9 cellular contexts compared by ENCODE assay signal in genomic region chr12:70609203-70609602, GRCh38. TPM values are rescaled to one million over a fixed set of nuclear protein-coding genes. Genes with fewer than 3 reads are reported as not detected.
DNase-seq lines count a peak whose midpoint lies in the region; ATAC-seq and TF ChIP-seq lines count a peak whose summit lies in the region.
"Had no signal": no experiment of that assay in that cellular context is flagged by ENCODE, and none has a peak within 500 bp of the region (broad histone marks: within the 10 kb centered on the region; RNA-seq: fewer than 3 reads in every experiment).

No MANE protein-coding gene starts in this region.

- H3K36me3 ChIP-seq in lung (ENCODE audit: control insufficient read depth in 2 of 2, insufficient read depth in 2 of 2, low read length in 2 of 2) (no peaks in the 10 kb centered on the region), transverse colon (no peaks in the 10 kb centered on the region)

- no peak for ATAC-seq in activated T-cell treated with anti-CD3 and anti-CD28 coated beads, Interleukin-2, amount 50 U/mL, for 72 hours (replicated peaks in 1 of 2)
- no peak for ATAC-seq in lung (ENCODE audit: insufficient read depth, low FRiP score)

- H3K9me3 ChIP-seq in lung (ENCODE audit: control insufficient read depth in 2 of 2, insufficient read depth in 1 of 2, low read length in 1 of 2) = no peaks in the 10 kb centered on the region
- no peaks in the 10 kb centered on the region for H3K9me3 ChIP-seq in transverse colon

- peaks cover 0 to 6% of the 10 kb centered on the region in 2 donors for H3K4me1 ChIP-seq in lung (ENCODE audit: control insufficient read depth in 2 of 2, insufficient read depth in 2 of 2, low read length in 2 of 2)
- peaks cover 0 to 22% (median 2%) of the 10 kb centered on the region in 4 donors for H3K4me1 ChIP-seq in transverse colon

- H3K4me1 Mint-ChIP-seq in activated T-cell treated with anti-CD3 and anti-CD28 coated beads, Interleukin-2, amount 50 U/mL, for 72 hours (ENCODE audit: low read depth) = peaks cover 5% of the 10 kb centered on the region
- peaks cover 11% of the 10 kb centered on the region for H3K4me1 Mint-ChIP-seq in chondrocyte (ENCODE audit: low read depth)

- in situ Hi-C loops in transverse colon (cut with MboI; ENCODE audit: low pct_ligation_motif_present in 1 of 4, low pct_unique_long_range_greater_than_20kb in 1 of 4, low sequenced_read_pairs in 3 of 4) = no loop called here

- no peaks in the 10 kb centered on the region for H3K27me3 ChIP-seq in lung (ENCODE audit: control insufficient read depth, insufficient read depth)
- peaks cover 23% of the 10 kb centered on the region for H3K27me3 ChIP-seq in transverse colon

- no peak for DNase-seq in activated T-cell treated with anti-CD3 and anti-CD28 coated beads, Interleukin-2, amount 50 U/mL, for 72 hours
- no peak for DNase-seq in activated T-cell treated with anti-CD3 and anti-CD28 coated beads, Interleukin-2, amount 50 U/mL, for 1 hour
- no peak for DNase-seq in chondrocyte (ENCODE audit: low spot score)
- no peak for DNase-seq in lung (ENCODE audit: low spot score)
- no peak for DNase-seq in transverse colon
- no peak for DNase-seq in NCI-H748 (lab: John Stamatoyannopoulos, UW; ENCODE audit: unreplicated experiment)
- no peak for DNase-seq in CD1c-positive myeloid dendritic cell (ENCODE audit: extremely low spot score)
- DNase-seq in RPMI8226 = no peak
- DNase-seq: NCI-H446 treated with DMSO at 0.1 percent for 48 hours had no signal

- TF ChIP-seq POLR2A in transverse colon (IDR thresholded peaks at IDR 0.05) = no peak

- peak overlapping the region; percentile 20 to 62 for H3K4me3 Mint-ChIP-seq in activated T-cell treated with anti-CD3 and anti-CD28 coated beads, Interleukin-2, amount 50 U/mL, for 72 hours
- peak overlapping the region; percentile 76 for H3K4me3 Mint-ChIP-seq in chondrocyte (ENCODE audit: unreplicated experiment)

- peaks cover 0 to 4% of the 10 kb centered on the region in 2 donors for H3K36me3 Mint-ChIP-seq in activated T-cell treated with anti-CD3 and anti-CD28 coated beads, Interleukin-2, amount 50 U/mL, for 72 hours (ENCODE audit: insufficient read depth in 2 of 2)
- H3K36me3 Mint-ChIP-seq in chondrocyte (ENCODE audit: low read depth) = peaks cover 2% of the 10 kb centered on the region

- TF ChIP-seq CTCF in chondrocyte (IDR thresholded peaks at IDR 0.05) (no peak), lung (IDR thresholded peaks at IDR 0.05; ENCODE audit: control extremely low read depth, extremely low read depth) (no peak), transverse colon (IDR thresholded peaks at IDR 0.05) (no peak)

- intact Hi-C loops in transverse colon (cut with DNase I; ENCODE audit: low total_unique reads) = no loop called here

- H3K4me3 ChIP-seq in lung = peak overlapping the region; percentile 46
- H3K4me3 ChIP-seq in transverse colon = peak overlapping the region in 3 of 4 donors; percentile 57 to 72 (median 63)

- peaks cover 50% of the 10 kb centered on the region for H3K27me3 Mint-ChIP-seq in activated T-cell treated with anti-CD3 and anti-CD28 coated beads, Interleukin-2, amount 50 U/mL, for 72 hours (ENCODE audit: low read depth)
- peaks cover 5% of the 10 kb centered on the region for H3K27me3 Mint-ChIP-seq in chondrocyte (ENCODE audit: low read depth)

- no peak for TF ChIP-seq EP300 in transverse colon (IDR thresholded peaks at IDR 0.05; ENCODE audit: low read depth)

- no peak overlapping the region for H3K27ac Mint-ChIP-seq in activated T-cell treated with anti-CD3 and anti-CD28 coated beads, Interleukin-2, amount 50 U/mL, for 72 hours
- no peak overlapping the region for H3K27ac Mint-ChIP-seq in chondrocyte (ENCODE audit: unreplicated experiment)

- H3K27ac ChIP-seq in lung (ENCODE audit: low read depth in 1 of 2, low read length in 1 of 2) = peak overlapping the region; percentile 71 to 81
- H3K27ac ChIP-seq in transverse colon = peak overlapping the region; percentile 40 to 88 (median 78)

- peaks cover 0 to 1% of the 10 kb centered on the region in 2 donors for H3K9me3 Mint-ChIP-seq in activated T-cell treated with anti-CD3 and anti-CD28 coated beads, Interleukin-2, amount 50 U/mL, for 72 hours
- peaks cover 6% of the 10 kb centered on the region for H3K9me3 Mint-ChIP-seq in chondrocyte (ENCODE audit: low read depth)

- WGBS in lung, 2 donors = 74% methylated on average over 2 of the region's 2 CpGs
- WGBS in transverse colon (ENCODE audit: low coverage in 1 of 2), 2 donors = 85% methylated on average over 2 of the region's 2 CpGs; no CpG with 5 or more reads in 1 of the 2 donors

RNA-seq across cellular contexts. Expression of gene PTPRB, which starts 28.0 kb away (rescaled TPM):
- not detected for total RNA-seq in activated T-cell treated with anti-CD3 and anti-CD28 coated beads, Interleukin-2, amount 50 U/mL, for 72 hours
- total RNA-seq in chondrocyte = 0.21 to 0.37 TPM (median 0.29 TPM) in 3 replicates
- total RNA-seq in lung = 10 to 100 TPM; 71.2 to 93.6 TPM
- 10 to 100 TPM; 15.5 to 24.5 TPM for polyA plus RNA-seq in lung
- 10 to 100 TPM; 17.2 to 29.7 (median 26.2) TPM for total RNA-seq in transverse colon

Comparison
In these comparisons a context has a peak if more than half of its experiments do, and no peak if none do; other contexts are left out.
1. RNA of gene PTPRB, which starts 28.0 kb away (total RNA-seq): 71.2 to 93.6 TPM in lung and 17.2 to 29.7 TPM in transverse colon; 0.21 to 0.37 TPM in chondrocyte and not detected in activated T-cell treated with anti-CD3 and anti-CD28 coated beads, Interleukin-2, amount 50 U/mL, for 72 hours; every median in the first group is over 10 times any median in the second.